ENCODE assay signal across 23 cellular contexts in genomic region chr14:50156111-50156510, GRCh38.
"Had no signal": no experiment of that assay in that cellular context is flagged by ENCODE, and none has a peak within 500 bp of the region (broad histone marks: within the 10 kb centered on the region; RNA-seq: fewer than 3 reads in every experiment).

No MANE protein-coding gene starts in this region.

- H3K9me3 Mint-ChIP-seq: endodermal cell; immature natural killer cell; naive B cell; natural killer cell treated with Interleukin-12 subunit alpha and Interleukin-12 subunit beta and Interleukin-15 and Interleukin-18, amount 100 ng/mL, for 72 hours; neural crest cell; stimulated activated naive B cell treated with anti-CD40 and anti-IgM and Interleukin-4, amounts not matched to agents 10 μg/mL and 1 μg/mL and 100 μg/mL, for 72 hours; stimulated activated naive CD8-positive, alpha-beta T cell treated with anti-CD3 and anti-CD28 coated beads, Interleukin-15, Interleukin-2, amounts not matched to agents 100 ng/mL and 50 ng/mL, for 24 hours had no signal

- ATAC-seq: left ventricle myocardium superior; lower lobe of right lung; natural killer cell treated with Interleukin-12 subunit alpha and Interleukin-12 subunit beta and Interleukin-15 and Interleukin-18, amount 100 ng/mL, for 72 hours; pancreas; right lobe of liver; stimulated activated naive B cell treated with anti-CD40 and anti-IgM and Interleukin-4, amounts not matched to agents 10 μg/mL and 1 μg/mL and 100 μg/mL, for 72 hours had no signal

- H3K4me1 Mint-ChIP-seq: endodermal cell; immature natural killer cell; neural crest cell; stimulated activated naive B cell treated with anti-CD40 and anti-IgM and Interleukin-4, amounts not matched to agents 10 μg/mL and 1 μg/mL and 100 μg/mL, for 72 hours had no signal

- H3K27ac Mint-ChIP-seq: endodermal cell; immature natural killer cell; natural killer cell treated with Interleukin-12 subunit alpha and Interleukin-12 subunit beta and Interleukin-15 and Interleukin-18, amount 100 ng/mL, for 72 hours; stimulated activated naive B cell treated with anti-CD40 and anti-IgM and Interleukin-4, amounts not matched to agents 10 μg/mL and 1 μg/mL and 100 μg/mL, for 72 hours; stimulated activated naive CD8-positive, alpha-beta T cell treated with anti-CD3 and anti-CD28 coated beads, Interleukin-15, Interleukin-2, amounts not matched to agents 100 ng/mL and 50 ng/mL, for 24 hours had no signal

- H3K27me3 Mint-ChIP-seq: naive B cell; natural killer cell treated with Interleukin-12 subunit alpha and Interleukin-12 subunit beta and Interleukin-15 and Interleukin-18, amount 100 ng/mL, for 72 hours; stimulated activated naive B cell treated with anti-CD40 and anti-IgM and Interleukin-4, amounts not matched to agents 10 μg/mL and 1 μg/mL and 100 μg/mL, for 72 hours; stimulated activated naive CD8-positive, alpha-beta T cell treated with anti-CD3 and anti-CD28 coated beads, Interleukin-15, Interleukin-2, amounts not matched to agents 100 ng/mL and 50 ng/mL, for 24 hours had no signal

- H3K27ac ChIP-seq: dorsolateral prefrontal cortex, esophagus squamous epithelium, lower lobe of right lung, neutrophil, pancreas, right lobe of liver, thoracic aorta, transverse colon had no signal

- DNase-seq: dorsolateral prefrontal cortex; effector CD4-positive, alpha-beta T cell; endodermal cell; erythroblast; esophagus squamous epithelium; hypothalamus; immature natural killer cell; islet precursor cell; left ventricle myocardium superior; lower lobe of right lung; naive B cell; pancreas; right lobe of liver; small intestine; stimulated activated CD4-positive, alpha-beta T cell treated with anti-CD3 and anti-CD28 coated beads, Interleukin-15, amount 100 ng/mL, for 24 hours; stimulated activated CD4-positive, alpha-beta T cell treated with anti-CD3 and anti-CD28 coated beads, Interleukin-2, amount 100 ng/mL, for 48 hours; stimulated activated naive B cell treated with anti-CD40 and anti-IgM and Interleukin-4, amounts not matched to agents 10 μg/mL and 1 μg/mL and 100 μg/mL, for 72 hours; transverse colon had no signal

- H3K4me3 Mint-ChIP-seq: endodermal cell; immature natural killer cell; naive B cell; natural killer cell treated with Interleukin-12 subunit alpha and Interleukin-12 subunit beta and Interleukin-15 and Interleukin-18, amount 100 ng/mL, for 72 hours; neural crest cell; stimulated activated naive B cell treated with anti-CD40 and anti-IgM and Interleukin-4, amounts not matched to agents 10 μg/mL and 1 μg/mL and 100 μg/mL, for 72 hours; stimulated activated naive CD8-positive, alpha-beta T cell treated with anti-CD3 and anti-CD28 coated beads, Interleukin-15, Interleukin-2, amounts not matched to agents 100 ng/mL and 50 ng/mL, for 24 hours had no signal
